Comparison of ENCODE assay signal across 9 cellular contexts in genomic region chr18:9106800-9107574, GRCh38. TPM values are rescaled to one million over a fixed set of nuclear protein-coding genes. Genes with fewer than 3 reads are reported as not detected.
DNase-seq lines count a peak whose midpoint lies in the region; ATAC-seq lines count a peak whose summit lies in the region.
"Had no signal": no experiment of that assay in that cellular context is flagged by ENCODE, and none has a peak within 500 bp of the region (broad histone marks: within the 10 kb centered on the region; RNA-seq: fewer than 3 reads in every experiment).

No MANE protein-coding gene starts in this region.

- H3K36me3 ChIP-seq in muscle layer of colon (ENCODE audit: insufficient read depth, low read length) = no peaks in the 10 kb centered on the region

- peaks cover 82% of the 10 kb centered on the region for H3K4me1 ChIP-seq in muscle layer of colon (ENCODE audit: insufficient read depth, low read length)

- H3K27me3 Mint-ChIP-seq in stimulated activated naive CD8-positive, alpha-beta T cell treated with anti-CD3 and anti-CD28 coated beads, Interleukin-15, Interleukin-2, amounts not matched to agents 100 ng/mL and 50 ng/mL, for 24 hours = no peaks in the 10 kb centered on the region
- H3K27me3 Mint-ChIP-seq in activated naive CD8-positive, alpha-beta T cell treated with anti-CD3 and anti-CD28 coated beads for 36 hours = no peaks in the 10 kb centered on the region

- ATAC-seq in stimulated activated naive CD8-positive, alpha-beta T cell treated with anti-CD3 and anti-CD28 coated beads, Interleukin-15, Interleukin-2, amounts not matched to agents 100 U/mL and 50 U/mL, for 24 hours = no peak
- ATAC-seq in GM21360 (IDR thresholded peaks at IDR 0.05; ENCODE audit: unreplicated experiment) (no peak), HG03196 (IDR thresholded peaks at IDR 0.05; ENCODE audit: unreplicated experiment) (no peak)

- no peaks in the 10 kb centered on the region for H3K9me3 Mint-ChIP-seq in stimulated activated naive CD8-positive, alpha-beta T cell treated with anti-CD3 and anti-CD28 coated beads, Interleukin-15, Interleukin-2, amounts not matched to agents 100 ng/mL and 50 ng/mL, for 24 hours
- no peaks in the 10 kb centered on the region for H3K9me3 Mint-ChIP-seq in activated naive CD8-positive, alpha-beta T cell treated with anti-CD3 and anti-CD28 coated beads for 36 hours

- H3K27ac ChIP-seq in muscle layer of colon (ENCODE audit: low read depth, low read length) = peak overlapping the region; percentile 30

- H3K9me3 ChIP-seq in muscle layer of colon (ENCODE audit: low read length) = no peaks in the 10 kb centered on the region

- no peak for DNase-seq in stimulated activated naive CD8-positive, alpha-beta T cell treated with anti-CD3 and anti-CD28 coated beads, Interleukin-15, Interleukin-2, amounts not matched to agents 100 U/mL and 50 U/mL, for 24 hours
- DNase-seq in activated naive CD8-positive, alpha-beta T cell treated with anti-CD3 and anti-CD28 coated beads for 36 hours = no peak
- no peak for DNase-seq in NCI-H446 (lab: John Stamatoyannopoulos, UW)
- no peak for DNase-seq in NCI-H146 treated with DMSO at 0.1 percent for 48 hours (lab: John Stamatoyannopoulos, UW; ENCODE audit: unreplicated experiment)
- DNase-seq: NCI-H2171 had no signal

- H3K27ac Mint-ChIP-seq in stimulated activated naive CD8-positive, alpha-beta T cell treated with anti-CD3 and anti-CD28 coated beads, Interleukin-15, Interleukin-2, amounts not matched to agents 100 ng/mL and 50 ng/mL, for 24 hours = peak overlapping the region; percentile 80
- H3K27ac Mint-ChIP-seq in activated naive CD8-positive, alpha-beta T cell treated with anti-CD3 and anti-CD28 coated beads for 36 hours = peak overlapping the region; percentile 84

- H3K4me3 Mint-ChIP-seq in stimulated activated naive CD8-positive, alpha-beta T cell treated with anti-CD3 and anti-CD28 coated beads, Interleukin-15, Interleukin-2, amounts not matched to agents 100 ng/mL and 50 ng/mL, for 24 hours = peak overlapping the region; percentile 93
- peak overlapping the region; percentile 96 for H3K4me3 Mint-ChIP-seq in activated naive CD8-positive, alpha-beta T cell treated with anti-CD3 and anti-CD28 coated beads for 36 hours

- peaks cover 83% of the 10 kb centered on the region for H3K4me1 Mint-ChIP-seq in stimulated activated naive CD8-positive, alpha-beta T cell treated with anti-CD3 and anti-CD28 coated beads, Interleukin-15, Interleukin-2, amounts not matched to agents 100 ng/mL and 50 ng/mL, for 24 hours (ENCODE audit: low read depth)
- H3K4me1 Mint-ChIP-seq in activated naive CD8-positive, alpha-beta T cell treated with anti-CD3 and anti-CD28 coated beads for 36 hours = peaks cover 71% of the 10 kb centered on the region

- no peaks in the 10 kb centered on the region for H3K27me3 ChIP-seq in muscle layer of colon (ENCODE audit: control insufficient read depth in 1 of 2, insufficient read depth in 2 of 2, low read length in 2 of 2)

- no peak overlapping the region for H3K4me3 ChIP-seq in muscle layer of colon (ENCODE audit: low read depth in 1 of 2, low read length in 2 of 2)

- H3K9ac ChIP-seq in muscle layer of colon (ENCODE audit: low read length) = peak overlapping the region; percentile 6

- peaks cover 77% of the 10 kb centered on the region for H3K36me3 Mint-ChIP-seq in stimulated activated naive CD8-positive, alpha-beta T cell treated with anti-CD3 and anti-CD28 coated beads, Interleukin-15, Interleukin-2, amounts not matched to agents 100 ng/mL and 50 ng/mL, for 24 hours (ENCODE audit: low read depth)
- H3K36me3 Mint-ChIP-seq in activated naive CD8-positive, alpha-beta T cell treated with anti-CD3 and anti-CD28 coated beads for 36 hours = peaks cover 82% of the 10 kb centered on the region

RNA-seq across cellular contexts. Expression of gene NDUFV2, which starts 4.5 kb away (rescaled TPM):
- total RNA-seq in activated naive CD8-positive, alpha-beta T cell treated with anti-CD3 and anti-CD28 coated beads for 36 hours = 100 to 1,000 TPM; 302 to 307 TPM

RNA-seq across cellular contexts. Expression of gene ANKRD12, which starts 29.6 kb away (rescaled TPM):
- total RNA-seq in activated naive CD8-positive, alpha-beta T cell treated with anti-CD3 and anti-CD28 coated beads for 36 hours = 10 to 100 TPM; 33.1 to 33.9 TPM
